In genomic region chr5:96064905-96065304, GRCh38 we compare ENCODE assay signal across 21 cellular contexts.
DNase-seq lines count a peak whose midpoint lies in the region; ATAC-seq, FAIRE-seq and TF ChIP-seq lines count a peak whose summit lies in the region.
"Had no signal": no experiment of that assay in that cellular context is flagged by ENCODE, and none has a peak within 500 bp of the region (broad histone marks: within the 10 kb centered on the region; RNA-seq: fewer than 3 reads in every experiment).

No MANE protein-coding gene starts in this region.

- no TSS peak for BruUV-seq in GM12878 (replicated peaks; lab: Mats Ljungman, UMichigan)

- no peak overlapping the region for H3K18ac ChIP-seq in trophoblast cell (ENCODE audit: low read length)

- TF ChIP-seq CTCF in RWPE2 (IDR thresholded peaks at IDR 0.05; ENCODE audit: poor library complexity, severe bottlenecking) (no peak), GM12878 (IDR thresholded peaks at IDR 0.05 in 2 of 3, conservative IDR thresholded peaks at IDR 0.05 in 1 of 3; ENCODE audit: control insufficient read depth in 2 of 3, extremely low read depth in 1 of 3, insufficient read depth in 1 of 3, low read depth in 3 of 3, low read length in 3 of 3) (no peak)

- no peak overlapping the region for H2AFZ ChIP-seq in GM12878 (ENCODE audit: control insufficient read depth, low read depth, low read length)
- no peak overlapping the region for H2AFZ ChIP-seq in trophoblast cell (ENCODE audit: insufficient read depth, low read length, poor library complexity)

- H4K20me1 ChIP-seq in GM12878 (ENCODE audit: control insufficient read depth, insufficient read depth) = no peaks in the 10 kb centered on the region

- H3K4ac ChIP-seq in trophoblast cell (ENCODE audit: low read depth, low read length) = no peak overlapping the region

- H3K23ac ChIP-seq in trophoblast cell (ENCODE audit: low read length) = no peak overlapping the region

- no peak overlapping the region for H3K9ac ChIP-seq in GM12878 (ENCODE audit: control insufficient read depth, insufficient read depth, low read length)
- H3K9ac ChIP-seq in trophoblast cell (ENCODE audit: low read length) = no peak overlapping the region

- H2BK12ac ChIP-seq in trophoblast cell (ENCODE audit: low read length) = no peak overlapping the region

- no peak overlapping the region for H3K14ac ChIP-seq in trophoblast cell (ENCODE audit: low read length)

- CTCF ChIA-PET in GM12878 (lab: Yijun Ruan, JAX) = interaction anchor here (1.1 to 1.3 kb wide), 2 partner anchors 10 to 11 kb away, joined by 3 to 5 read pairs; no protein-coding TSS in a partner anchor

- no peak for DNase-seq in activated T-cell treated with anti-CD3 and anti-CD28 coated beads, Interleukin-2, amount 50 U/mL, for 72 hours
- no peak for DNase-seq in activated T-cell treated with anti-CD3 and anti-CD28 coated beads, Interleukin-2, amount 50 U/mL, for 48 hours
- no peak for DNase-seq in RWPE2 (ENCODE audit: low spot score)
- DNase-seq in GM12878 (ENCODE audit: low read depth, low spot score) = no peak
- no peak for DNase-seq in stimulated activated effector memory CD8-positive, alpha-beta T cell treated with anti-CD3 and anti-CD28 coated beads, Interleukin-12 subunit alpha, Interleukin-12 subunit beta, amount 100 ng/mL, for 72 hours (ENCODE audit: low spot score in 2 of 2)
- no peak for DNase-seq in trophoblast cell
- DNase-seq: activated naive CD4-positive, alpha-beta T cell; cerebellar nuclear complex; kidney; NCI-H510A treated with DMSO at 0.1 percent for 48 hours; small intestine; stimulated activated CD4-positive, alpha-beta T cell treated with anti-CD3 and anti-CD28 coated beads, Interleukin-2, amount 100 ng/mL, for 24 hours; stimulated activated naive CD4-positive, alpha-beta T cell; tibial artery had no signal

- no peak overlapping the region for H4K91ac ChIP-seq in trophoblast cell (ENCODE audit: low read depth, low read length)

- H3K4me1 Mint-ChIP-seq in activated T-cell treated with anti-CD3 and anti-CD28 coated beads, Interleukin-2, amount 50 U/mL, for 72 hours (ENCODE audit: low read depth) = peaks cover 40% of the 10 kb centered on the region
- peaks cover 29% of the 10 kb centered on the region for H3K4me1 Mint-ChIP-seq in stimulated activated effector memory CD8-positive, alpha-beta T cell treated with anti-CD3 and anti-CD28 coated beads, Interleukin-12 subunit alpha, Interleukin-12 subunit beta, amount 100 ng/mL, for 72 hours

- H3K79me1 ChIP-seq in trophoblast cell (ENCODE audit: low read length) = no peaks in the 10 kb centered on the region

- no peaks in the 10 kb centered on the region for H3K36me3 ChIP-seq in RWPE2 (ENCODE audit: low read depth)
- no peaks in the 10 kb centered on the region for H3K36me3 ChIP-seq in GM12878 (ENCODE audit: control insufficient read depth in 2 of 2, insufficient read depth in 2 of 2, low read length in 1 of 2)
- H3K36me3 ChIP-seq in trophoblast cell (ENCODE audit: control insufficient read depth in 1 of 2, insufficient read depth in 2 of 2, low read length in 2 of 2) = no peaks in the 10 kb centered on the region
- H3K36me3 ChIP-seq: esophagus muscularis mucosa, tibial artery had no signal

- H4K8ac ChIP-seq in trophoblast cell (ENCODE audit: low read depth, low read length) = no peak overlapping the region

- H2BK5ac ChIP-seq in trophoblast cell (ENCODE audit: low read depth, low read length, poor library complexity) = no peak overlapping the region

- H3K4me2 ChIP-seq in GM12878 (ENCODE audit: control insufficient read depth, insufficient read depth) (no peak overlapping the region), trophoblast cell (ENCODE audit: low read length) (no peak overlapping the region)

- TF ChIP-seq EP300 in GM12878 (IDR thresholded peaks at IDR 0.05; ENCODE audit: borderline replicate concordance in 1 of 2, control insufficient read depth in 1 of 2, low read depth in 2 of 2, low read length in 2 of 2) = no peak

- RAD21 ChIA-PET in GM12878 (lab: Charles Lee; ENCODE audit: unreplicated experiment) = interaction anchor here (0.5 to 0.9 kb wide), 2 partner anchors 75 to 954 kb away, joined by 3 to 4 read pairs; no protein-coding TSS in a partner anchor

- SMC1A ChIA-PET in GM12878 (lab: Charles Lee; ENCODE audit: uncharacterized antibody, unreplicated experiment) = interaction anchor here (1.0 to 3.4 kb wide), 7 partner anchors 8 to 272 kb away, joined by 4 to 17 read pairs (median 5); no protein-coding TSS in a partner anchor

- no peaks in the 10 kb centered on the region for H3K9me3 ChIP-seq in RWPE2 (ENCODE audit: severe bottlenecking)
- no peaks in the 10 kb centered on the region for H3K9me3 ChIP-seq in GM12878 (replicated peaks; ENCODE audit: control insufficient read depth, insufficient read depth, low read length)
- H3K9me3 ChIP-seq in trophoblast cell (ENCODE audit: insufficient read depth, low read depth, low read length) = no peaks in the 10 kb centered on the region
- H3K9me3 ChIP-seq: esophagus muscularis mucosa, tibial artery had no signal

- no peak for FAIRE-seq in GM12878 (lab: Jason Lieb, UNC)
- FAIRE-seq: G401.6, GM18507, H54, kidney, small intestine had no signal

- H3K27me3 ChIP-seq in RWPE2 (ENCODE audit: insufficient read depth, poor library complexity, severe bottlenecking) = no peaks in the 10 kb centered on the region
- H3K27me3 ChIP-seq in GM12878 (replicated peaks in 1 of 2; ENCODE audit: control insufficient read depth in 2 of 2, insufficient read depth in 2 of 2, low read length in 1 of 2) = no peaks in the 10 kb centered on the region
- no peaks in the 10 kb centered on the region for H3K27me3 ChIP-seq in trophoblast cell (ENCODE audit: insufficient read depth, low read length)
- H3K27me3 ChIP-seq: esophagus muscularis mucosa, tibial artery had no signal

- in situ Hi-C loops in GM12878 (cut with MboI) = no loop called here

- TF ChIP-seq POLR2A in GM12878 (IDR thresholded peaks at IDR 0.05; ENCODE audit: low read depth, low read length) = no peak

- H3K27ac ChIP-seq in RWPE2 (ENCODE audit: poor library complexity, severe bottlenecking) (peak overlapping the region; percentile 98), GM12878 (ENCODE audit: control insufficient read depth, insufficient read depth) (no peak overlapping the region), trophoblast cell (ENCODE audit: low read depth, low read length) (no peak overlapping the region)
- H3K27ac ChIP-seq: esophagus muscularis mucosa, tibial artery had no signal

- H3K4me3 Mint-ChIP-seq in activated T-cell treated with anti-CD3 and anti-CD28 coated beads, Interleukin-2, amount 50 U/mL, for 72 hours = peak overlapping the region; percentile 2 to 56
- peak overlapping the region; percentile 10 for H3K4me3 Mint-ChIP-seq in stimulated activated effector memory CD8-positive, alpha-beta T cell treated with anti-CD3 and anti-CD28 coated beads, Interleukin-12 subunit alpha, Interleukin-12 subunit beta, amount 100 ng/mL, for 72 hours
- H3K4me3 Mint-ChIP-seq: CD4-positive, CD25-positive, alpha-beta regulatory T cell had no signal

- H3K4me1 ChIP-seq in RWPE2 (ENCODE audit: insufficient read depth, poor library complexity, severe bottlenecking) = peaks cover 40% of the 10 kb centered on the region
- peaks cover 5% of the 10 kb centered on the region for H3K4me1 ChIP-seq in GM12878 (ENCODE audit: control insufficient read depth, insufficient read depth, low read length)
- H3K4me1 ChIP-seq in trophoblast cell (ENCODE audit: control insufficient read depth in 1 of 2, insufficient read depth in 2 of 2, low read length in 2 of 2) = peaks cover 5 to 6% of the 10 kb centered on the region in 2 experiments

- H3K27me3 Mint-ChIP-seq in activated T-cell treated with anti-CD3 and anti-CD28 coated beads, Interleukin-2, amount 50 U/mL, for 72 hours (ENCODE audit: low read depth) = no peaks in the 10 kb centered on the region
- H3K27me3 Mint-ChIP-seq: CD4-positive, CD25-positive, alpha-beta regulatory T cell had no signal

- peaks cover 0 to 2% of the 10 kb centered on the region in 2 donors for H3K9me3 Mint-ChIP-seq in activated T-cell treated with anti-CD3 and anti-CD28 coated beads, Interleukin-2, amount 50 U/mL, for 72 hours
- no peaks in the 10 kb centered on the region for H3K9me3 Mint-ChIP-seq in stimulated activated effector memory CD8-positive, alpha-beta T cell treated with anti-CD3 and anti-CD28 coated beads, Interleukin-12 subunit alpha, Interleukin-12 subunit beta, amount 100 ng/mL, for 72 hours

- H3K27ac Mint-ChIP-seq in activated T-cell treated with anti-CD3 and anti-CD28 coated beads, Interleukin-2, amount 50 U/mL, for 72 hours = peak overlapping the region; percentile 79
- peak overlapping the region; percentile 48 for H3K27ac Mint-ChIP-seq in stimulated activated effector memory CD8-positive, alpha-beta T cell treated with anti-CD3 and anti-CD28 coated beads, Interleukin-12 subunit alpha, Interleukin-12 subunit beta, amount 100 ng/mL, for 72 hours
- H3K27ac Mint-ChIP-seq: CD4-positive, CD25-positive, alpha-beta regulatory T cell had no signal

- ATAC-seq in activated T-cell treated with anti-CD3 and anti-CD28 coated beads, Interleukin-2, amount 50 U/mL, for 72 hours (replicated peaks in 1 of 2) = peak; percentile 34 to 54
- no peak for ATAC-seq in RWPE2 (ENCODE audit: low read depth)
- peak; percentile 53 for ATAC-seq in GM12878
- ATAC-seq in stimulated activated effector memory CD8-positive, alpha-beta T cell treated with anti-CD3 and anti-CD28 coated beads, Interleukin-12 subunit alpha, Interleukin-12 subunit beta, amount 100 ng/mL, for 72 hours = peak; percentile 71
- no peak for ATAC-seq in HG02852 (IDR thresholded peaks at IDR 0.05; ENCODE audit: unreplicated experiment)
- no peak for ATAC-seq in HG03097 (IDR thresholded peaks at IDR 0.05; ENCODE audit: low FRiP score, unreplicated experiment)

- H4K12ac ChIP-seq in trophoblast cell (ENCODE audit: low read depth, low read length) = no peak overlapping the region

- H3K36me3 Mint-ChIP-seq in activated T-cell treated with anti-CD3 and anti-CD28 coated beads, Interleukin-2, amount 50 U/mL, for 72 hours (ENCODE audit: insufficient read depth in 2 of 2) = no peaks in the 10 kb centered on the region
- H3K36me3 Mint-ChIP-seq in stimulated activated effector memory CD8-positive, alpha-beta T cell treated with anti-CD3 and anti-CD28 coated beads, Interleukin-12 subunit alpha, Interleukin-12 subunit beta, amount 100 ng/mL, for 72 hours = no peaks in the 10 kb centered on the region
- H3K36me3 Mint-ChIP-seq: CD4-positive, CD25-positive, alpha-beta regulatory T cell had no signal

- POLR2A ChIA-PET in GM12878 (lab: Charles Lee) = interaction anchor here (1.0 kb wide), 1 partner anchor 161 kb away, joined by 3 read pairs; no protein-coding TSS in a partner anchor

- no peak for TF ChIP-seq RAD21 in GM12878 (IDR thresholded peaks at IDR 0.05; ENCODE audit: insufficient read depth, low read depth, low read length)

- intact Hi-C loops in GM12878 (cut with micrococcal nuclease; ENCODE audit: unreplicated experiment) = no loop called here

- H2AK5ac ChIP-seq in trophoblast cell (ENCODE audit: low read length) = no peak overlapping the region

- no peak overlapping the region for H2BK120ac ChIP-seq in trophoblast cell (ENCODE audit: insufficient read depth, low read length, poor library complexity)

- H3K4me3 ChIP-seq in RWPE2 (ENCODE audit: severe bottlenecking) (no peak overlapping the region), GM12878 (no peak overlapping the region), trophoblast cell (ENCODE audit: low read depth, low read length) (no peak overlapping the region)
- H3K4me3 ChIP-seq: esophagus muscularis mucosa, tibial artery had no signal

- 97% methylated on average over 1 of the region's 1 CpG for WGBS in GM12878 (ENCODE audit: insufficient coverage, insufficient replicate concordance, low lambda C conversion rate, missing lambda C conversion rate)
- WGBS in trophoblast cell (ENCODE audit: extremely low coverage, insufficient coverage, insufficient read length) = no CpG with 5 or more reads among the region's 1 CpG

- H3K79me2 ChIP-seq in GM12878 (ENCODE audit: control insufficient read depth, insufficient read depth, low read length) (no peaks in the 10 kb centered on the region), trophoblast cell (ENCODE audit: control insufficient read depth, insufficient read depth, low read length, poor library complexity) (no peaks in the 10 kb centered on the region)

Comparison
In these comparisons a context has a peak if more than half of its experiments do, and no peak if none do; other contexts are left out.
1. ATAC-seq: peak in activated T-cell treated with anti-CD3 and anti-CD28 coated beads, Interleukin-2, amount 50 U/mL, for 72 hours (2 of 2), GM12878 (single experiment) and stimulated activated effector memory CD8-positive, alpha-beta T cell treated with anti-CD3 and anti-CD28 coated beads, Interleukin-12 subunit alpha, Interleukin-12 subunit beta, amount 100 ng/mL, for 72 hours (single experiment); none in RWPE2 (single experiment), HG02852 (single experiment) and HG03097 (single experiment).